In genomic region chr6:158207452-158207788, GRCh38 we compare ENCODE assay signal across 1 cellular context.
TF ChIP-seq lines count a peak whose summit lies in the region.

No MANE protein-coding gene starts in this region.

TF ChIP-seq in GM12878, 131 proteins besides CTCF, POLR2A, EP300 and RAD21 (continued from another document):
- no peak for TF ChIP-seq BCLAF1 (IDR thresholded peaks at IDR 0.05)
- TF ChIP-seq SMC3 (IDR thresholded peaks at IDR 0.05; ENCODE audit: borderline replicate concordance, low read length), result no peak
- peak; percentile 63; the same call in 1 of the 2 replicates for TF ChIP-seq ZBED1 (IDR thresholded peaks at IDR 0.05; ENCODE audit: borderline replicate concordance)
- TF ChIP-seq TARDBP (IDR thresholded peaks at IDR 0.05; ENCODE audit: borderline replicate concordance), result no peak
- no peak for TF ChIP-seq NR2C1 (IDR thresholded peaks at IDR 0.05)
- peak; percentile 91 for TF ChIP-seq NFIC (IDR thresholded peaks at IDR 0.05; ENCODE audit: low read depth, low read length)
- no peak for TF ChIP-seq EGR1 (IDR thresholded peaks at IDR 0.05; ENCODE audit: borderline replicate concordance in 1 of 2, low read depth in 2 of 2, low read length in 2 of 2)
- TF ChIP-seq RCOR1 (conservative IDR thresholded peaks at IDR 0.05; ENCODE audit: low read depth, low read length), result no peak
- peak; percentile 17 for TF ChIP-seq SP1 (IDR thresholded peaks at IDR 0.05; ENCODE audit: low read depth, low read length)
- TF ChIP-seq JUND (IDR thresholded peaks at IDR 0.05; ENCODE audit: low read depth, low read length), result 0 out of 2 replicates have a peak, but pooled peaks have one; percentile 35
- TF ChIP-seq, protein P1, sequence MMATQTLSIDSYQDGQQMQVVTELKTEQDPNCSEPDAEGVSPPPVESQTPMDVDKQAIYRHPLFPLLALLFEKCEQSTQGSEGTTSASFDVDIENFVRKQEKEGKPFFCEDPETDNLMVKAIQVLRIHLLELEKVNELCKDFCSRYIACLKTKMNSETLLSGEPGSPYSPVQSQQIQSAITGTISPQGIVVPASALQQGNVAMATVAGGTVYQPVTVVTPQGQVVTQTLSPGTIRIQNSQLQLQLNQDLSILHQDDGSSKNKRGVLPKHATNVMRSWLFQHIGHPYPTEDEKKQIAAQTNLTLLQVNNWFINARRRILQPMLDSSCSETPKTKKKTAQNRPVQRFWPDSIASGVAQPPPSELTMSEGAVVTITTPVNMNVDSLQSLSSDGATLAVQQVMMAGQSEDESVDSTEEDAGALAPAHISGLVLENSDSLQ (IDR thresholded peaks at IDR 0.05), result 0 out of 2 replicates have a peak, but pooled peaks have one; percentile 40
- no peak for TF ChIP-seq ZZZ3 (IDR thresholded peaks at IDR 0.05; ENCODE audit: control insufficient read depth, insufficient read length, low read depth)
- TF ChIP-seq CREB1 (IDR thresholded peaks at IDR 0.05; ENCODE audit: low read depth), result peak; percentile 73
- TF ChIP-seq, protein P2, sequence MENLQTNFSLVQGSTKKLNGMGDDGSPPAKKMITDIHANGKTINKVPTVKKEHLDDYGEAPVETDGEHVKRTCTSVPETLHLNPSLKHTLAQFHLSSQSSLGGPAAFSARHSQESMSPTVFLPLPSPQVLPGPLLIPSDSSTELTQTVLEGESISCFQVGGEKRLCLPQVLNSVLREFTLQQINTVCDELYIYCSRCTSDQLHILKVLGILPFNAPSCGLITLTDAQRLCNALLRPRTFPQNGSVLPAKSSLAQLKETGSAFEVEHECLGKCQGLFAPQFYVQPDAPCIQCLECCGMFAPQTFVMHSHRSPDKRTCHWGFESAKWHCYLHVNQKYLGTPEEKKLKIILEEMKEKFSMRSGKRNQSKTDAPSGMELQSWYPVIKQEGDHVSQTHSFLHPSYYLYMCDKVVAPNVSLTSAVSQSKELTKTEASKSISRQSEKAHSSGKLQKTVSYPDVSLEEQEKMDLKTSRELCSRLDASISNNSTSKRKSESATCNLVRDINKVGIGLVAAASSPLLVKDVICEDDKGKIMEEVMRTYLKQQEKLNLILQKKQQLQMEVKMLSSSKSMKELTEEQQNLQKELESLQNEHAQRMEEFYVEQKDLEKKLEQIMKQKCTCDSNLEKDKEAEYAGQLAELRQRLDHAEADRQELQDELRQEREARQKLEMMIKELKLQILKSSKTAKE (IDR thresholded peaks at IDR 0.05; ENCODE audit: low read depth, poor library complexity, severe bottlenecking), result peak; percentile 46
- no peak for TF ChIP-seq SUZ12 (IDR thresholded peaks at IDR 0.05; ENCODE audit: unreplicated experiment)
- no peak for TF ChIP-seq USF1 (IDR thresholded peaks at IDR 0.05; ENCODE audit: borderline replicate concordance, extremely low read length, insufficient read depth, low read depth, low read length)
- TF ChIP-seq, protein P3, sequence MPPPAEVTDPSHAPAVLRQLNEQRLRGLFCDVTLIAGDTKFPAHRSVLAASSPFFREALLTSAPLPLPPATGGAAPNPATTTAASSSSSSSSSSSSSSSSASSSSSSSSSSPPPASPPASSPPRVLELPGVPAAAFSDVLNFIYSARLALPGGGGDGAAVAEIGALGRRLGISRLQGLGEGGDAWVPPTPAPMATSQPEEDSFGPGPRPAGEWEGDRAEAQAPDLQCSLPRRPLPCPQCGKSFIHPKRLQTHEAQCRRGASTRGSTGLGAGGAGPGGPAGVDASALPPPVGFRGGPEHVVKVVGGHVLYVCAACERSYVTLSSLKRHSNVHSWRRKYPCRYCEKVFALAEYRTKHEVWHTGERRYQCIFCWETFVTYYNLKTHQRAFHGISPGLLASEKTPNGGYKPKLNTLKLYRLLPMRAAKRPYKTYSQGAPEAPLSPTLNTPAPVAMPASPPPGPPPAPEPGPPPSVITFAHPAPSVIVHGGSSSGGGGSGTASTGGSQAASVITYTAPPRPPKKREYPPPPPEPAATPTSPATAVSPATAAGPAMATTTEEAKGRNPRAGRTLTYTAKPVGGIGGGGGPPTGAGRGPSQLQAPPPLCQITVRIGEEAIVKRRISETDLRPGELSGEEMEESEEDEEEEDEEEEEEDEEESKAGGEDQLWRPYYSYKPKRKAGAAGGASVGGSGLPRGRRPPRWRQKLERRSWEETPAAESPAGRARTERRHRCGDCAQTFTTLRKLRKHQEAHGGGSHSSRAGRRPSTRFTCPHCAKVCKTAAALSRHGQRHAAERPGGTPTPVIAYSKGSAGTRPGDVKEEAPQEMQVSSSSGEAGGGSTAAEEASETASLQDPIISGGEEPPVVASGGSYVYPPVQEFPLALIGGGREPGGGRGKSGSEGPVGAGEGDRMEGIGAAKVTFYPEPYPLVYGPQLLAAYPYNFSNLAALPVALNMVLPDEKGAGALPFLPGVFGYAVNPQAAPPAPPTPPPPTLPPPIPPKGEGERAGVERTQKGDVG (CRISPR knock-in tag; IDR thresholded peaks at IDR 0.05), result no peak
- peak; percentile 80 for TF ChIP-seq ATF7 (IDR thresholded peaks at IDR 0.05; ENCODE audit: low read depth)
- peak; percentile 95 for TF ChIP-seq JUNB (IDR thresholded peaks at IDR 0.05)
- TF ChIP-seq GATAD2B (conservative IDR thresholded peaks at IDR 0.05; ENCODE audit: low read depth), result no peak
- TF ChIP-seq SRF (IDR thresholded peaks at IDR 0.05; ENCODE audit: low read depth in 2 of 2, low read length in 2 of 2), result no peak
- TF ChIP-seq, protein P4, sequence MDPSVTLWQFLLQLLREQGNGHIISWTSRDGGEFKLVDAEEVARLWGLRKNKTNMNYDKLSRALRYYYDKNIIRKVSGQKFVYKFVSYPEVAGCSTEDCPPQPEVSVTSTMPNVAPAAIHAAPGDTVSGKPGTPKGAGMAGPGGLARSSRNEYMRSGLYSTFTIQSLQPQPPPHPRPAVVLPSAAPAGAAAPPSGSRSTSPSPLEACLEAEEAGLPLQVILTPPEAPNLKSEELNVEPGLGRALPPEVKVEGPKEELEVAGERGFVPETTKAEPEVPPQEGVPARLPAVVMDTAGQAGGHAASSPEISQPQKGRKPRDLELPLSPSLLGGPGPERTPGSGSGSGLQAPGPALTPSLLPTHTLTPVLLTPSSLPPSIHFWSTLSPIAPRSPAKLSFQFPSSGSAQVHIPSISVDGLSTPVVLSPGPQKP (IDR thresholded peaks at IDR 0.05; ENCODE audit: low read depth, low read length), result no peak
- peak; percentile 76 for TF ChIP-seq MEF2A (IDR thresholded peaks at IDR 0.05; ENCODE audit: insufficient read depth, low read depth, low read length)
- no peak for TF ChIP-seq SMARCA5 (IDR thresholded peaks at IDR 0.05)
- TF ChIP-seq EED (IDR thresholded peaks at IDR 0.05; ENCODE audit: low read depth), result peak; percentile 96
- peak; percentile 87 for TF ChIP-seq RUNX3 (IDR thresholded peaks at IDR 0.05; ENCODE audit: low read length)
- TF ChIP-seq DPF2 (IDR thresholded peaks at IDR 0.05), result no peak
- TF ChIP-seq BCL11A (IDR thresholded peaks at IDR 0.05; ENCODE audit: low read depth, low read length), result peak; percentile 50; the same call in 1 of the 2 replicates
- no peak for TF ChIP-seq SIX5 (IDR thresholded peaks at IDR 0.05; ENCODE audit: low read depth, low read length, severe bottlenecking)
- peak; percentile 88; the same call in 1 of the 2 replicates for TF ChIP-seq FOXM1 (IDR thresholded peaks at IDR 0.05; ENCODE audit: low read depth, low read length)
- peak; percentile 64 for TF ChIP-seq IKZF1 (conservative IDR thresholded peaks at IDR 0.05)
- TF ChIP-seq CHD4 (IDR thresholded peaks at IDR 0.05), result no peak
- TF ChIP-seq CREM (IDR thresholded peaks at IDR 0.05; ENCODE audit: low read depth), result peak; percentile 86
